ENCODE assay signal across 30 cellular contexts in genomic region chr18:59865241-59865986, GRCh38. TPM values are rescaled to one million over a fixed set of nuclear protein-coding genes. Genes with fewer than 3 reads are reported as not detected.
DNase-seq lines count a peak whose midpoint lies in the region; TF ChIP-seq lines count a peak whose summit lies in the region.
"Had no signal": no experiment of that assay in that cellular context is flagged by ENCODE, and none has a peak within 500 bp of the region (broad histone marks: within the 10 kb centered on the region; RNA-seq: fewer than 3 reads in every experiment).

No MANE protein-coding gene starts in this region.

- H4K20me1 ChIP-seq in BLaER1 treated with 17β-estradiol and CSF1 and Interleukin-3, amounts not matched to agents 10 nM and 100 nM, result no peaks in the 10 kb centered on the region

- H3K36me3 Mint-ChIP-seq in CD8-positive, alpha-beta memory T cell, result no peaks in the 10 kb centered on the region
- H3K36me3 Mint-ChIP-seq: activated naive CD4-positive, alpha-beta T cell treated with anti-CD3 and anti-CD28 coated beads, Interleukin-2, amount 50 U/mL, for 24 hours; immature natural killer cell; mesothelial cell of epicardium; naive B cell; stimulated activated memory B cell treated with anti-CD40 and anti-IgM and Interleukin-4, amounts not matched to agents 10 μg/mL and 1 μg/mL and 100 μg/mL, for 72 hours; type B pancreatic cell had no signal

- no peak overlapping the region for H3K4me3 Mint-ChIP-seq in CD8-positive, alpha-beta memory T cell
- H3K4me3 Mint-ChIP-seq: activated CD8-positive, alpha-beta T cell treated with anti-CD3 and anti-CD28 coated beads, Interleukin-2, amount 10 ng/mL, durations not matched to agents 7 days and 5 days; activated naive CD4-positive, alpha-beta T cell treated with anti-CD3 and anti-CD28 coated beads, Interleukin-2, amount 50 U/mL, for 24 hours; immature natural killer cell; mesothelial cell of epicardium; naive B cell; stimulated activated memory B cell treated with anti-CD40 and anti-IgM and Interleukin-4, amounts not matched to agents 10 μg/mL and 1 μg/mL and 100 μg/mL, for 72 hours; type B pancreatic cell had no signal

- peaks cover 2 to 3% of the 10 kb centered on the region in 2 donors for H3K27me3 Mint-ChIP-seq in CD8-positive, alpha-beta memory T cell
- H3K27me3 Mint-ChIP-seq: activated naive CD4-positive, alpha-beta T cell treated with anti-CD3 and anti-CD28 coated beads, Interleukin-2, amount 50 U/mL, for 24 hours; naive B cell; stimulated activated memory B cell treated with anti-CD40 and anti-IgM and Interleukin-4, amounts not matched to agents 10 μg/mL and 1 μg/mL and 100 μg/mL, for 72 hours; type B pancreatic cell had no signal

- no peaks in the 10 kb centered on the region for H3K27me3 ChIP-seq in BLaER1 treated with 17β-estradiol and CSF1 and Interleukin-3, amounts not matched to agents 10 nM and 100 nM
- no peaks in the 10 kb centered on the region for H3K27me3 ChIP-seq in HUES64 (ENCODE audit: insufficient read depth, low read length)
- H3K27me3 ChIP-seq in CD8-positive, alpha-beta memory T cell (ENCODE audit: insufficient read depth, low read length, poor library complexity, severe bottlenecking), result no peaks in the 10 kb centered on the region
- H3K27me3 ChIP-seq: cardiac muscle cell, colonic mucosa, left lung, Peyer's patch, SJSA1 had no signal

- H3K4me1 ChIP-seq in BLaER1 treated with 17β-estradiol and CSF1 and Interleukin-3, amounts not matched to agents 10 nM and 100 nM, result peaks cover 24 to 78% (median 41%) of the 10 kb centered on the region in 10 experiments
- peaks cover 34% of the 10 kb centered on the region for H3K4me1 ChIP-seq in HUES64 (ENCODE audit: insufficient read depth, low read length)
- no peaks in the 10 kb centered on the region for H3K4me1 ChIP-seq in CD8-positive, alpha-beta memory T cell (ENCODE audit: insufficient read depth, low read length)
- H3K4me1 ChIP-seq: colonic mucosa, left lung, prostate gland, SJSA1 had no signal

- H3K4me1 Mint-ChIP-seq in CD8-positive, alpha-beta memory T cell, result no peaks in the 10 kb centered on the region
- H3K4me1 Mint-ChIP-seq: activated naive CD4-positive, alpha-beta T cell treated with anti-CD3 and anti-CD28 coated beads, Interleukin-2, amount 50 U/mL, for 24 hours; immature natural killer cell; mesothelial cell of epicardium had no signal

- CTCF ChIA-PET in CD8-positive, alpha-beta memory T cell (lab: Charles Lee), result no interaction called here

- peak overlapping the region in 8 of 11 experiments; percentile 2 to 64 (median 24); a peak in 13 of 22 replicates for H3K4me2 ChIP-seq in BLaER1 treated with 17β-estradiol and CSF1 and Interleukin-3, amounts not matched to agents 10 nM and 100 nM
- H3K4me2 ChIP-seq: A549 had no signal

- TF ChIP-seq CTCF in fibroblast of villous mesenchyme (IDR thresholded peaks at IDR 0.05; ENCODE audit: insufficient read depth, low read depth, low read length) (no peak), GM13977 (IDR thresholded peaks at IDR 0.05; ENCODE audit: extremely low read depth, insufficient read depth, missing control alignments) (no peak)

- H3K9me3 Mint-ChIP-seq in CD8-positive, alpha-beta memory T cell, result no peaks in the 10 kb centered on the region
- H3K9me3 Mint-ChIP-seq: activated naive CD4-positive, alpha-beta T cell treated with anti-CD3 and anti-CD28 coated beads, Interleukin-2, amount 50 U/mL, for 24 hours; activated T-helper 2 cell treated with anti-CD3 and anti-CD28 coated beads, Interferon-gamma antibody, Interleukin-2, Interleukin-4, amounts not matched to agents 10 μg/mL and 5 μg/mL and 100 μg/mL, durations not matched to agents 14 hours and 24 hours and 36 hours; immature natural killer cell; mesothelial cell of epicardium; stimulated activated memory B cell treated with anti-CD40 and anti-IgM and Interleukin-4, amounts not matched to agents 10 μg/mL and 1 μg/mL and 100 μg/mL, for 72 hours; type B pancreatic cell had no signal

- H3K36me3 ChIP-seq in BLaER1 treated with 17β-estradiol and CSF1 and Interleukin-3, amounts not matched to agents 10 nM and 100 nM, result no peaks in the 10 kb centered on the region
- no peaks in the 10 kb centered on the region for H3K36me3 ChIP-seq in HUES64 (ENCODE audit: insufficient read depth, low read length)
- no peaks in the 10 kb centered on the region for H3K36me3 ChIP-seq in CD8-positive, alpha-beta memory T cell (ENCODE audit: insufficient read depth, low read length)
- H3K36me3 ChIP-seq: cardiac muscle cell, colonic mucosa, left lung, Peyer's patch, prostate gland, SJSA1 had no signal

- H3K9ac ChIP-seq in BLaER1 treated with 17β-estradiol and CSF1 and Interleukin-3, amounts not matched to agents 10 nM and 100 nM, result no peak overlapping the region
- H3K9ac ChIP-seq in HUES64 (ENCODE audit: low read depth, low read length), result peak overlapping the region; percentile 21; the same call in 1 of the 2 replicates

- no peak overlapping the region for H3K27ac Mint-ChIP-seq in CD8-positive, alpha-beta memory T cell
- H3K27ac Mint-ChIP-seq: activated CD8-positive, alpha-beta T cell treated with anti-CD3 and anti-CD28 coated beads, Interleukin-2, amount 10 ng/mL, durations not matched to agents 7 days and 5 days; activated naive CD4-positive, alpha-beta T cell treated with anti-CD3 and anti-CD28 coated beads, Interleukin-2, amount 50 U/mL, for 24 hours; activated T-helper 2 cell treated with anti-CD3 and anti-CD28 coated beads, Interferon-gamma antibody, Interleukin-2, Interleukin-4, amounts not matched to agents 10 μg/mL and 5 μg/mL and 100 μg/mL, durations not matched to agents 14 hours and 24 hours and 36 hours; immature natural killer cell; mesothelial cell of epicardium; stimulated activated memory B cell treated with anti-CD40 and anti-IgM and Interleukin-4, amounts not matched to agents 10 μg/mL and 1 μg/mL and 100 μg/mL, for 72 hours; type B pancreatic cell had no signal

- WGBS in HUES64, result 91% methylated on average over 6 of the region's 6 CpGs

- H3K9me3 ChIP-seq in BLaER1 treated with 17β-estradiol and CSF1 and Interleukin-3, amounts not matched to agents 10 nM and 100 nM (replicated peaks in 1 of 11), result peaks cover 0 to 8% (median 4%) of the 10 kb centered on the region in 11 experiments; a peak in 8 of 22 replicates
- no peaks in the 10 kb centered on the region for H3K9me3 ChIP-seq in HUES64 (ENCODE audit: insufficient read depth, low read depth, low read length)
- H3K9me3 ChIP-seq in CD8-positive, alpha-beta memory T cell (ENCODE audit: low read length), result no peaks in the 10 kb centered on the region
- H3K9me3 ChIP-seq: A549, colonic mucosa, left lung, Peyer's patch, prostate gland, SJSA1 had no signal

- no peak overlapping the region for H3K4me3 ChIP-seq in BLaER1 treated with 17β-estradiol and CSF1 and Interleukin-3, amounts not matched to agents 10 nM and 100 nM
- no peak overlapping the region for H3K4me3 ChIP-seq in HUES64 (ENCODE audit: low read length)
- no peak overlapping the region for H3K4me3 ChIP-seq in fibroblast of villous mesenchyme (ENCODE audit: low read depth, low read length)
- no peak overlapping the region for H3K4me3 ChIP-seq in CD8-positive, alpha-beta memory T cell (ENCODE audit: low read length)
- H3K4me3 ChIP-seq: A549, cardiac muscle cell, colonic mucosa, left lung, Peyer's patch, prostate gland, SJSA1 had no signal

- DNase-seq in SKM-1 (lab: John Stamatoyannopoulos, UW; ENCODE audit: unreplicated experiment), result peak; percentile 33
- DNase-seq in fibroblast of villous mesenchyme (ENCODE audit: low read depth), result peak; percentile 12
- no peak for DNase-seq in CD8-positive, alpha-beta memory T cell
- no peak for DNase-seq in GM13977 (ENCODE audit: low spot score)
- no peak for DNase-seq in NCI-H774 (lab: John Stamatoyannopoulos, UW)
- DNase-seq in NCI-H446 (lab: John Stamatoyannopoulos, UW), result no peak
- DNase-seq: activated CD8-positive, alpha-beta T cell treated with anti-CD3 and anti-CD28 coated beads, Interleukin-2, amount 10 ng/mL, durations not matched to agents 7 days and 5 days; colonic mucosa; DMS53; effector CD8-positive, alpha-beta T cell; foreskin melanocyte; immature natural killer cell; left lung; naive B cell; NCI-H146; NCI-H446 treated with DMSO at 0.1 percent for 48 hours; Peyer's patch; stimulated activated CD4-positive, alpha-beta T cell treated with anti-CD3 and anti-CD28 coated beads, Interleukin-4, amount 100 ng/mL, for 4 hours; substantia nigra had no signal

- in situ Hi-C loops in GM13977 (cut with MboI; ENCODE audit: low pct_unique_long_range_greater_than_20kb, low sequenced_read_pairs, unreplicated experiment), result no loop called here

- H3K27ac ChIP-seq in BLaER1 treated with 17β-estradiol and CSF1 and Interleukin-3, amounts not matched to agents 10 nM and 100 nM, result peak overlapping the region in 4 of 11 experiments; percentile 0 to 32 (median 6); a peak in 2 of 22 replicates
- H3K27ac ChIP-seq in HUES64 (ENCODE audit: low read depth, low read length), result no peak overlapping the region
- H3K27ac ChIP-seq in CD8-positive, alpha-beta memory T cell (ENCODE audit: low read depth, low read length), result no peak overlapping the region
- H3K27ac ChIP-seq: A549, cardiac muscle cell, colonic mucosa, left lung, Peyer's patch, prostate gland, SJSA1 had no signal

- POLR2A ChIA-PET in CD8-positive, alpha-beta memory T cell (lab: Charles Lee), result no interaction called here

RNA-seq across cellular contexts. Expression of gene PMAIP1, which starts 34.4 kb away (rescaled TPM):
- 63.6 TPM for polyA plus RNA-seq in HUES64 (2013, experiment 1 of 2)
- 70.6 TPM for polyA plus RNA-seq in HUES64 (2013, experiment 2 of 2)
- 25.4 and 25.5 TPM in 2 replicates for total RNA-seq in fibroblast of villous mesenchyme
- 10 to 100 TPM; 82.8 to 83.6 TPM for total RNA-seq in CD8-positive, alpha-beta memory T cell
- 15.0 TPM for polyA plus RNA-seq in CD8-positive, alpha-beta memory T cell

Comparison
In these comparisons a context has a peak if more than half of its experiments do, and no peak if none do; other contexts are left out.
1. DNase-seq: peak in SKM-1 (single experiment) and fibroblast of villous mesenchyme (single experiment); none in CD8-positive, alpha-beta memory T cell (0 of 5), GM13977 (single experiment), NCI-H774 (single experiment) and NCI-H446 (0 of 2).